Comparison of ENCODE assay signal across 15 cellular contexts in the genomic region with DNA sequence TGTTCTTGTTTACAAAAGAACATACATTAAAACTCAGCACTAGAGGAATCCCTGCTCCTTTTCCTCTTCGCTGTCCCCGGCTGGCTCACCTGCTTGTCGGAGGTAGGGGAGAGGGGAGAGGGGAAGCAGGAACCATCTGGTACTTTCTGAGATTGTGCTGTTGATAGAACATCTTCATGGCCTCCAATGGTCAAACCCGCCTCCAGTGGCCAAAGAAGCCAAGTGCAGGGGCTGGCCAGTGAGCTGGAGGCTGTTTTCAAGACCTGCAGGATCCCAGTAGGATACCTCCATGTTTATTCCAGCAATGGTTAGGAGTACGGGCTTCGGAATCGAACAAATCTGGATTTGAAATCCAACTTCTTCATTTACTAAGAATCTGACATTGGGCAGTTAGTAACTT.
DNase-seq lines count a peak whose midpoint lies in the region; ATAC-seq and TF ChIP-seq lines count a peak whose summit lies in the region.
"Had no signal": no experiment of that assay in that cellular context is flagged by ENCODE, and none has a peak within 500 bp of the region (broad histone marks: within the 10 kb centered on the region; RNA-seq: fewer than 3 reads in every experiment).

No MANE protein-coding gene starts in this region.

- H3K9me3 ChIP-seq in BLaER1 = no peaks in the 10 kb centered on the region

- H3K9ac ChIP-seq in BLaER1 = no peak overlapping the region
- H3K9ac ChIP-seq in mesendoderm (ENCODE audit: low read length) = no peak overlapping the region

- no peaks in the 10 kb centered on the region for H3K79me2 ChIP-seq in mesendoderm (ENCODE audit: control insufficient read depth, insufficient read depth, low read length)

- no peak overlapping the region for H4K5ac ChIP-seq in mesendoderm (ENCODE audit: low read length)

- H3K27me3 Mint-ChIP-seq in brain = no peaks in the 10 kb centered on the region

- no peaks in the 10 kb centered on the region for H3K36me3 Mint-ChIP-seq in brain
- H3K36me3 Mint-ChIP-seq: activated naive CD8-positive, alpha-beta T cell had no signal

- 0 out of 2 replicates have a peak, but pooled peaks cover 3% of the 10 kb centered on the region for H3K27me3 ChIP-seq in BLaER1
- H3K27me3 ChIP-seq in mesendoderm (ENCODE audit: insufficient read depth, low read length, poor library complexity) = no peaks in the 10 kb centered on the region

- no CpG with 5 or more reads among the region's 7 CpGs for WGBS in mesendoderm (ENCODE audit: extremely low coverage, insufficient coverage, low lambda C conversion rate)

- no peak overlapping the region for H2BK15ac ChIP-seq in mesendoderm (replicated peaks; ENCODE audit: low read depth)

- H3K4me3 ChIP-seq in BLaER1 (no peak overlapping the region), mesendoderm (ENCODE audit: low read length) (no peak overlapping the region)

- H3K27ac Mint-ChIP-seq in brain = peak overlapping the region in 3 of 5 experiments; percentile 59 to 94 (median 79)
- H3K27ac Mint-ChIP-seq: activated CD8-positive, alpha-beta T cell treated with anti-CD3 and anti-CD28 coated beads, Interleukin-2, amount 10 ng/mL, durations not matched to agents 7 days and 5 days; activated naive CD8-positive, alpha-beta T cell; dendritic cell treated with granulocyte-macrophage colony-stimulating factor and Interleukin-4, amounts not matched to agents 40 ng/mL and 50 ng/mL, for 4 days had no signal

- H4K8ac ChIP-seq in mesendoderm (ENCODE audit: low read depth, low read length) = no peak overlapping the region

- no peak overlapping the region for H2BK5ac ChIP-seq in mesendoderm (ENCODE audit: low read length)

- peak in 1 of 2 experiments; percentile 35 for TF ChIP-seq CTCF in brain (conservative IDR thresholded peaks at IDR 0.05)

- H3K79me1 ChIP-seq in mesendoderm (ENCODE audit: low read length) = no peaks in the 10 kb centered on the region

- no peak overlapping the region for H3K23ac ChIP-seq in mesendoderm (ENCODE audit: low read length)

- H3K27ac ChIP-seq in BLaER1 = no peak overlapping the region
- no peak overlapping the region for H3K27ac ChIP-seq in mesendoderm (ENCODE audit: low read depth, low read length)

- H3K4me2 ChIP-seq in BLaER1 (peak overlapping the region; percentile 74), mesendoderm (ENCODE audit: low read length) (no peak overlapping the region)

- no peak overlapping the region for H2BK120ac ChIP-seq in mesendoderm (ENCODE audit: low read depth, low read length)

- H3K18ac ChIP-seq in mesendoderm (ENCODE audit: low read length) = no peak overlapping the region

- no peak overlapping the region for H3K4ac ChIP-seq in mesendoderm (ENCODE audit: low read depth, low read length)

- no peaks in the 10 kb centered on the region for H3K9me3 Mint-ChIP-seq in brain
- H3K9me3 Mint-ChIP-seq: dendritic cell treated with granulocyte-macrophage colony-stimulating factor and Interleukin-4, amounts not matched to agents 40 ng/mL and 50 ng/mL, for 4 days had no signal

- H3K4me3 Mint-ChIP-seq in brain = no peak overlapping the region
- H3K4me3 Mint-ChIP-seq: activated CD8-positive, alpha-beta T cell treated with anti-CD3 and anti-CD28 coated beads, Interleukin-2, amount 10 ng/mL, durations not matched to agents 7 days and 5 days; activated naive CD8-positive, alpha-beta T cell; dendritic cell treated with granulocyte-macrophage colony-stimulating factor and Interleukin-4, amounts not matched to agents 40 ng/mL and 50 ng/mL, for 4 days had no signal

- no peak for ATAC-seq in HG03135 (IDR thresholded peaks at IDR 0.05; ENCODE audit: unreplicated experiment)
- no peak for ATAC-seq in HG03565 (IDR thresholded peaks at IDR 0.05; ENCODE audit: unreplicated experiment)
- ATAC-seq: activated CD8-positive, alpha-beta T cell treated with anti-CD3 and anti-CD28 coated beads, Interleukin-2, amount 10 ng/mL, durations not matched to agents 7 days and 5 days had no signal

- no peak overlapping the region for H2AK5ac ChIP-seq in mesendoderm (ENCODE audit: low read length)

- peaks cover 85% of the 10 kb centered on the region for H3K4me1 Mint-ChIP-seq in brain

- no peak overlapping the region for H3K56ac ChIP-seq in mesendoderm (ENCODE audit: low read length)

- no peaks in the 10 kb centered on the region for H4K20me1 ChIP-seq in BLaER1

- DNase-seq in HT-29 (ENCODE audit: low spot score) (peak; percentile 4), mesendoderm (peak; percentile 89), GF-D8 (lab: John Stamatoyannopoulos, UW) (no peak), putamen (ENCODE audit: low spot score) (no peak)
- DNase-seq: activated CD8-positive, alpha-beta T cell treated with anti-CD3 and anti-CD28 coated beads, Interleukin-2, amount 10 ng/mL, durations not matched to agents 7 days and 5 days; head of caudate nucleus; NCI-H1436 treated with DMSO at 0.1 percent for 48 hours; NK-92 treated with Interleukin-12 subunit alpha and Interleukin-12 subunit beta, amount 100 ng/mL, for 24 hours; occipital lobe had no signal

- H3K36me3 ChIP-seq in BLaER1 = no peaks in the 10 kb centered on the region
- H3K36me3 ChIP-seq in mesendoderm (ENCODE audit: control insufficient read depth, insufficient read depth, low read length) = no peaks in the 10 kb centered on the region

- H3K4me1 ChIP-seq in BLaER1 (peaks cover 41% of the 10 kb centered on the region), mesendoderm (ENCODE audit: control insufficient read depth, low read depth, low read length) (peaks cover 13% of the 10 kb centered on the region)

Comparison
In these comparisons a context has a peak if more than half of its experiments do, and no peak if none do; other contexts are left out.
1. DNase-seq: peak in HT-29 (single experiment) and mesendoderm (single experiment); none in GF-D8 (single experiment) and putamen (single experiment).